ENCODE assay signal across 27 cellular contexts in genomic region chrX:152873361-152873760, GRCh38.
"Had no signal": no experiment of that assay in that cellular context is flagged by ENCODE, and none has a peak within 500 bp of the region (broad histone marks: within the 10 kb centered on the region; RNA-seq: fewer than 3 reads in every experiment).

No MANE protein-coding gene starts in this region.

- H3K9me3 Mint-ChIP-seq: activated B cell treated with CpG ODN at 0.5 μM for 24 hours; activated CD4-positive, alpha-beta T cell treated with anti-CD3 and anti-CD28 coated beads, Interleukin-2, amount 10 ng/mL, durations not matched to agents 24 days and 14 days; activated naive CD4-positive, alpha-beta T cell treated with anti-CD3 and anti-CD28 coated beads, Interleukin-2, amount 10 ng/mL, durations not matched to agents 7 days and 5 days; activated T-cell treated with anti-CD3 and anti-CD28 coated beads, Interleukin-2, amount 50 U/mL, for 24 hours had no signal

- H3K36me3 ChIP-seq: brain microvascular endothelial cell, cardiac muscle cell, MG63 had no signal

- H3K27ac ChIP-seq: brain microvascular endothelial cell, cardiac muscle cell, KMS-11, SK-N-MC had no signal

- ATAC-seq: activated CD8-positive, alpha-beta memory T cell treated with anti-CD3 and anti-CD28 coated beads, Interleukin-2, amount 10 ng/mL, durations not matched to agents 7 days and 5 days; Panc1; Right ventricle myocardium inferior had no signal

- H3K4me3 ChIP-seq: cardiac muscle cell, MG63, SK-N-MC had no signal

- DNase-seq: activated B cell treated with CpG ODN at 0.5 μM for 24 hours; activated CD4-positive, alpha-beta T cell treated with anti-CD3 and anti-CD28 coated beads for 1 hour; activated CD4-positive, alpha-beta T cell treated with anti-CD3 and anti-CD28 coated beads, Interleukin-2, amount 10 ng/mL, durations not matched to agents 24 days and 14 days; activated CD4-positive, alpha-beta T cell treated with anti-CD3 and anti-CD28 coated beads, Interleukin-2, amount 50 U/mL, for 48 hours; activated CD8-positive, alpha-beta memory T cell treated with anti-CD3 and anti-CD28 coated beads, Interleukin-2, amount 10 ng/mL, durations not matched to agents 7 days and 5 days; activated gamma-delta T cell; activated naive CD4-positive, alpha-beta T cell treated with anti-CD3 and anti-CD28 coated beads, Interleukin-2, amount 10 ng/mL, durations not matched to agents 7 days and 5 days; activated T-cell treated with anti-CD3 and anti-CD28 coated beads, Interleukin-2, amount 50 U/mL, for 24 hours; brain microvascular endothelial cell; MG63; MV-4-11; NCI-H1092 treated with DMSO at 0.1 percent for 48 hours; NCI-H1436; NCI-H1694 treated with DMSO at 0.1 percent for 48 hours; NCI-H2029 treated with DMSO at 0.1 percent for 48 hours; NCI-H510A treated with DMSO at 0.1 percent for 48 hours; NCI-H69; NK-92 treated with Interleukin-12 subunit alpha and Interleukin-12 subunit beta, amount 100 ng/mL, for 24 hours; OCI-M1; RPMI8226; T-helper 1 cell; T-helper 9 cell had no signal

- H3K27ac Mint-ChIP-seq: activated B cell treated with CpG ODN at 0.5 μM for 24 hours; activated CD8-positive, alpha-beta memory T cell treated with anti-CD3 and anti-CD28 coated beads, Interleukin-2, amount 10 ng/mL, durations not matched to agents 7 days and 5 days; activated naive CD4-positive, alpha-beta T cell treated with anti-CD3 and anti-CD28 coated beads, Interleukin-2, amount 10 ng/mL, durations not matched to agents 7 days and 5 days; activated T-cell treated with anti-CD3 and anti-CD28 coated beads, Interleukin-2, amount 50 U/mL, for 24 hours had no signal

- H3K9me3 ChIP-seq: MG63 had no signal

- H3K4me3 Mint-ChIP-seq: activated B cell treated with CpG ODN at 0.5 μM for 24 hours; activated CD4-positive, alpha-beta T cell treated with anti-CD3 and anti-CD28 coated beads, Interleukin-2, amount 10 ng/mL, durations not matched to agents 24 days and 14 days; activated CD8-positive, alpha-beta memory T cell treated with anti-CD3 and anti-CD28 coated beads, Interleukin-2, amount 10 ng/mL, durations not matched to agents 7 days and 5 days; activated naive CD4-positive, alpha-beta T cell treated with anti-CD3 and anti-CD28 coated beads, Interleukin-2, amount 10 ng/mL, durations not matched to agents 7 days and 5 days; activated T-cell treated with anti-CD3 and anti-CD28 coated beads, Interleukin-2, amount 50 U/mL, for 24 hours had no signal

- H3K27me3 Mint-ChIP-seq: activated B cell treated with CpG ODN at 0.5 μM for 24 hours; activated CD4-positive, alpha-beta T cell treated with anti-CD3 and anti-CD28 coated beads, Interleukin-2, amount 10 ng/mL, durations not matched to agents 24 days and 14 days; activated CD8-positive, alpha-beta memory T cell treated with anti-CD3 and anti-CD28 coated beads, Interleukin-2, amount 10 ng/mL, durations not matched to agents 7 days and 5 days; activated naive CD4-positive, alpha-beta T cell treated with anti-CD3 and anti-CD28 coated beads, Interleukin-2, amount 10 ng/mL, durations not matched to agents 7 days and 5 days had no signal

- H3K27me3 ChIP-seq: brain microvascular endothelial cell, cardiac muscle cell, MG63 had no signal
